In the genomic region with DNA sequence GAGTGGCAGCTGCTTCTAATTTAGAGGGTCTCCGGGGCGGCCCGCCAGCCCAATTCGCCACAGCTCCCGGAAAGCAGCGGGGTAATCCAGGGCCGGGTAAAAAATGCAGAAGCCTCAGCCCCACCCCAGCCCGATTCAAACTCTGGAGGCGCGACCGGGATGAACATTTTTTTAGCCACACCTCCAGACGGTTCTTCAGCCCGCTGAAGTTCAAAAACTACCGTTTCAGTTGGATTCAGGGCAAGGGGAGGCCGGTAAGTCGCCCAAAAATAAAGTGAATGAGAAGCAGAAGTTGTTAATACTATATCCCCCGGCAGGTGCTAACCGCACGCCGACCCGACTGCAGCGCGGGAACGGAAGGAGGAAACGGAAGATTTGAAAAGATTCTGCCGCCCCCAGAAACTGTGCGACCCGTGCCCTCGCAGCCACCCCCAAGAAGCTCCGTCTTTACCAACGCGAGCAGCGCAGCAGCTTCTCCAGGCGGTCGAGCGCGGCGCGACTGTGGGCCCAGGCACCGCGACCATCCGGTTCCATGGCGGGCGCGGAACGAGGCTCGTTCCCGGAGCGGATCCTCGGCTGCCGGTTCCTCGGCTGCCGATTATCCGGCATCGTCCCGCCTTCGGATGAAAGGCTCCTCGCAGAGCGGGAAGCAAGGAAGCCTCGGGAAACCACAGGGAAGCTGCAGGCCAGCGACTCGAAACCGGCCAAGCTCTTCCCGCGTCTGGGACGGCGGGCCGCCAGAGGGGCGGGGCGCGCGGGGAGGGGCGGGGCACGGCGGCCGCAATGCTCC, we compare ENCODE assay signal across 8 cellular contexts. TPM values are rescaled to one million over a fixed set of nuclear protein-coding genes. Genes with fewer than 3 reads are reported as not detected.
DNase-seq lines count a peak whose midpoint lies in the region; ATAC-seq, FAIRE-seq and TF ChIP-seq lines count a peak whose summit lies in the region.

TSS of gene BARD1 (minus strand) at position 723 of the 790 bp plus-strand sequence. CDS start at position 609, 114 bp downstream.

- no peak for TF ChIP-seq EP300 in K562 (IDR thresholded peaks at IDR 0.05; ENCODE audit: low read length)

- DNase-seq in GM06990 (ENCODE audit: extremely low read depth, insufficient read length) (no peak), GM23248 (peak; percentile 84), Karpas-422 (peak; percentile 82), T-helper 1 cell (peak in 4 of 5 donors; percentile 31 to 48 (median 43)), K562 (ENCODE audit: extremely low read depth in 1 of 4, low spot score in 3 of 4) (peak; percentile 17 to 52 (median 36)), pons (ENCODE audit: low spot score) (no peak)

- H3K27ac ChIP-seq in GM23248 (peak within 1 kb of the TSS; percentile 72), Karpas-422 (ENCODE audit: low read length) (peak within 1 kb of the TSS; percentile 91), K562 (ENCODE audit: extremely low read depth, low read depth, low read length) (peak within 1 kb of the TSS; percentile 93)

- no peak for TF ChIP-seq CTCF in GM06990 (IDR thresholded peaks at IDR 0.05; ENCODE audit: insufficient read depth, low read length, poor library complexity, severe bottlenecking)
- TF ChIP-seq CTCF in K562 (IDR thresholded peaks at IDR 0.05 in 2 of 3, conservative IDR thresholded peaks at IDR 0.05 in 1 of 3; ENCODE audit: insufficient read depth in 2 of 3, low read depth in 1 of 3, low read length in 3 of 3): no peak

- H3K27me3 ChIP-seq in GM06990 (replicated peaks; ENCODE audit: control insufficient read depth, insufficient read depth, low read length): no peaks in the 10 kb centered on the region
- no peaks in the 10 kb centered on the region for H3K27me3 ChIP-seq in GM23248 (replicated peaks; ENCODE audit: insufficient read depth)
- H3K27me3 ChIP-seq in Karpas-422 (ENCODE audit: low read length): no peaks in the 10 kb centered on the region
- H3K27me3 ChIP-seq in K562 (ENCODE audit: control insufficient read depth in 2 of 2, insufficient read depth in 2 of 2, low read length in 2 of 2): no peaks in the 10 kb centered on the region
- no peaks in the 10 kb centered on the region for H3K27me3 ChIP-seq in skeletal muscle satellite cell (ENCODE audit: control insufficient read depth, insufficient read depth, low read length)

- H3K9me3 ChIP-seq in GM23248 (ENCODE audit: low read depth): no peaks in the 10 kb centered on the region
- no peaks in the 10 kb centered on the region for H3K9me3 ChIP-seq in Karpas-422 (ENCODE audit: low read length)
- H3K9me3 ChIP-seq in K562 (replicated peaks; ENCODE audit: control insufficient read depth, insufficient read depth, low read depth, low read length): no peaks in the 10 kb centered on the region
- H3K9me3 ChIP-seq in skeletal muscle satellite cell (replicated peaks; ENCODE audit: low read length): no peaks in the 10 kb centered on the region

- no peaks in the 10 kb centered on the region for H4K20me1 ChIP-seq in GM23248 (ENCODE audit: insufficient read depth)
- peaks cover 2% of the 10 kb centered on the region; the same call in 1 of the 2 replicates for H4K20me1 ChIP-seq in Karpas-422 (ENCODE audit: insufficient read depth, low read depth, low read length)
- H4K20me1 ChIP-seq in K562 (replicated peaks; ENCODE audit: control insufficient read depth, insufficient read depth, low read length): no peaks in the 10 kb centered on the region

- CTCF ChIA-PET in K562 (lab: Yijun Ruan, JAX; ENCODE audit: low intra/inter-chr PET ratio): no interaction called here

- peak; percentile 63 for TF ChIP-seq POLR2A in K562 (conservative IDR thresholded peaks at IDR 0.05)

- no peaks in the 10 kb centered on the region for H3K9me2 ChIP-seq in GM23248 (ENCODE audit: insufficient read depth)
- H3K9me2 ChIP-seq in Karpas-422 (replicated peaks; ENCODE audit: insufficient read depth, low read length): no peaks in the 10 kb centered on the region

- WGBS in GM23248 (ENCODE audit: low coverage in 1 of 2, low lambda C conversion rate in 2 of 2, missing lambda C conversion rate in 2 of 2), 2 experiments: 0 to 1% methylated on average over 51 to 75 of the region's 76 CpGs
- WGBS in K562 (ENCODE audit: insufficient coverage, low coverage, missing lambda C conversion rate): under 1% methylated on average over 60 of the region's 76 CpGs

- TF ChIP-seq RAD21 in K562 (CRISPR knock-in tag; conservative IDR thresholded peaks at IDR 0.05 in 1 of 2, IDR thresholded peaks at IDR 0.05 in 1 of 2): no peak

- H3K36me3 ChIP-seq in GM06990 (ENCODE audit: control insufficient read depth, insufficient read depth, low read length) (no peaks in the 10 kb centered on the region), GM23248 (ENCODE audit: low read depth) (no peaks in the 10 kb centered on the region), Karpas-422 (ENCODE audit: insufficient read depth, low read length) (peaks cover 20% of the 10 kb centered on the region), K562 (ENCODE audit: control insufficient read depth, insufficient read depth, low read length) (peaks cover 10% of the 10 kb centered on the region; the same call in 2 of the 3 replicates), skeletal muscle satellite cell (ENCODE audit: insufficient read depth, low read length) (no peaks in the 10 kb centered on the region)

- H3K9ac ChIP-seq in GM23248 (peak within 1 kb of the TSS; percentile 84), Karpas-422 (ENCODE audit: low read length) (peak within 1 kb of the TSS; percentile 96), K562 (ENCODE audit: insufficient read depth in 1 of 2, low read depth in 2 of 2, low read length in 2 of 2) (peak within 1 kb of the TSS; percentile 89 to 98), skeletal muscle satellite cell (ENCODE audit: low read depth, low read length) (peak within 1 kb of the TSS; percentile 82)

- intact Hi-C loops in K562 (cut with micrococcal nuclease): no loop called here

- in situ Hi-C loops in GM23248 (cut with MboI): loop anchor here (25.0 kb wide), 1 partner anchor 1128 kb away; no protein-coding TSS in a partner anchor
- in situ Hi-C loops in K562 (cut with MboI): no loop called here

- no peaks in the 10 kb centered on the region for H3K9me1 ChIP-seq in K562 (ENCODE audit: control insufficient read depth, insufficient read depth, low read length)

- TSS peak; percentile 58 for BruUV-seq in K562 (replicated peaks; lab: Mats Ljungman, UMichigan)

- H3F3A ChIP-seq in GM23248 (ENCODE audit: insufficient read depth): 0 out of 2 replicates have a peak, but pooled peaks cover 7% of the 10 kb centered on the region

- ATAC-seq in K562: peak; percentile 53

- H3K4me1 ChIP-seq in GM23248 (ENCODE audit: insufficient read depth): peaks cover 12% of the 10 kb centered on the region
- peaks cover 43% of the 10 kb centered on the region for H3K4me1 ChIP-seq in Karpas-422 (ENCODE audit: low read length)
- peaks cover 0 to 7% of the 10 kb centered on the region in 2 experiments; a peak in 3 of 5 replicates for H3K4me1 ChIP-seq in K562 (replicated peaks in 1 of 2; ENCODE audit: control insufficient read depth in 2 of 2, insufficient read depth in 2 of 2, low read length in 2 of 2)
- peaks cover 25% of the 10 kb centered on the region for H3K4me1 ChIP-seq in skeletal muscle satellite cell (ENCODE audit: control insufficient read depth, insufficient read depth, low read length)

- peak within 1 kb of the TSS; percentile 96 for H2AFZ ChIP-seq in GM23248
- H2AFZ ChIP-seq in Karpas-422 (ENCODE audit: low read length): peak within 1 kb of the TSS; percentile 100
- peak within 1 kb of the TSS; percentile 92 for H2AFZ ChIP-seq in K562 (ENCODE audit: low read depth, low read length)

- H3K4me3 ChIP-seq in GM06990 (replicated peaks; ENCODE audit: low read depth, low read length) (peak within 1 kb of the TSS; percentile 82), GM23248 (peak within 1 kb of the TSS; percentile 92), Karpas-422 (ENCODE audit: low read length) (peak within 1 kb of the TSS; percentile 91), K562 (peak within 1 kb of the TSS; percentile 89), iPS-11a (ENCODE audit: low read depth, low read length) (peak within 1 kb of the TSS; percentile 92), skeletal muscle satellite cell (ENCODE audit: low read length) (peak within 1 kb of the TSS; percentile 98)

- no peak for FAIRE-seq in K562 (lab: Jason Lieb, UNC)

- peaks cover 46% of the 10 kb centered on the region for H3K79me2 ChIP-seq in GM23248 (ENCODE audit: insufficient read depth)
- peaks cover 53% of the 10 kb centered on the region for H3K79me2 ChIP-seq in Karpas-422 (ENCODE audit: low read length)
- peaks cover 49% of the 10 kb centered on the region for H3K79me2 ChIP-seq in K562 (ENCODE audit: control insufficient read depth, insufficient read depth, low read length)

- POLR2A ChIA-PET in K562 (lab: Yijun Ruan, JAX): interaction anchor here (0.6 to 1.2 kb wide), 4 partner anchors 10 to 16 kb away, joined by 3 read pairs; no protein-coding TSS in a partner anchor

- H3K4me2 ChIP-seq in GM23248 (ENCODE audit: unreplicated experiment) (peak within 1 kb of the TSS; percentile 98), Karpas-422 (ENCODE audit: low read depth, low read length, poor library complexity, severe bottlenecking) (peak within 1 kb of the TSS; percentile 97), K562 (ENCODE audit: insufficient read depth, low read length) (peak within 1 kb of the TSS; percentile 85), skeletal muscle satellite cell (ENCODE audit: low read length) (peak within 1 kb of the TSS; percentile 94)

RNA-seq across cellular contexts. Expression of gene BARD1, which starts in this region (rescaled TPM):
- total RNA-seq in GM23248 (2014; rRNA removed; shearing (Covaris generic)): 11.8 and 24.8 TPM in 2 replicates
- polyA plus RNA-seq in GM23248 (2016; fragmentation: Nextera tagmentation; extraction: Ambion mirVana) (7.7 and 8.1 TPM in 2 replicates), K562 (2011; rRNA removed) (10.9 and 11.3 TPM in 2 replicates), K562 (2014; fragmentation: Illumina TruSeq; extraction: Trizol) (6.3 and 6.4 TPM in 2 replicates), K562 (2014; fragmentation: Nextera tagmentation; extraction: Ambion mirVana) (10 to 100 TPM in 1 of 2 experiments, 1 to 10 TPM in 1; 7.1 to 18.9 TPM), K562 (2014; rRNA removed) (6.9 and 7.5 TPM in 2 replicates)
- 29.3 and 78.0 TPM in 2 replicates for total RNA-seq in Karpas-422 (2014; rRNA removed; shearing (Covaris generic); ENCODE audit: low replicate concordance)
- total RNA-seq in K562 (2011; cell fraction: chromatin; rRNA removed; ENCODE audit: low replicate concordance): 14.4 and 37.6 TPM in 2 replicates
- total RNA-seq in K562 (2011; cell fraction: nucleolus; rRNA removed): 16.8 and 23.4 TPM in 2 replicates
- 12.8 and 18.0 TPM in 2 replicates for total RNA-seq in K562 (2011; cell fraction: nucleoplasm; rRNA removed)
- total RNA-seq in K562 (2014; rRNA removed) (10.4 and 10.6 TPM in 2 replicates), K562 (2014; rRNA removed; fragmentation: Illumina TruSeq; extraction: Trizol) (13.2 and 19.4 TPM in 2 replicates), K562 (2015; rRNA removed; fragmentation: Illumina TruSeq; extraction: Trizol) (11.5 and 13.7 TPM in 2 replicates), K562 (2021) (15.1 and 15.6 TPM in 2 replicates)
- 4.3 and 4.9 TPM in 2 replicates for polyA plus RNA-seq in K562 (2011; cell fraction: cytosol; rRNA removed)
- polyA plus RNA-seq in K562 (2011; cell fraction: nucleus; rRNA removed): 17.0 and 18.5 TPM in 2 replicates
- polyA plus RNA-seq in K562 (2012): 4.5 and 6.6 TPM in 2 replicates
- polyA minus RNA-seq in K562 (2011; rRNA and poly(A)+ RNA removed): 46.0 and 46.4 TPM in 2 replicates
- polyA minus RNA-seq in K562 (2011; cell fraction: cytosol; rRNA and poly(A)+ RNA removed): 18.5 and 18.8 TPM in 2 replicates
- 22.6 and 34.9 TPM in 2 replicates for polyA minus RNA-seq in K562 (2011; cell fraction: nucleus; rRNA and poly(A)+ RNA removed)
- 10.9 and 13.8 TPM in 2 replicates for total RNA-seq in skeletal muscle satellite cell (2012; rRNA removed)

Comparison
In these comparisons a context has a peak if more than half of its experiments do, and no peak if none do; other contexts are left out.
1. DNase-seq: peak in GM23248 (single experiment), Karpas-422 (single experiment), T-helper 1 cell (4 of 5) and K562 (4 of 4); none in GM06990 (single experiment) and pons (single experiment).
2. Peak in every context shown above with its lines, with median percentiles within 50 percentile points of each other: H3K4me3 ChIP-seq, H2AFZ ChIP-seq, H3K27ac ChIP-seq, H3K4me2 ChIP-seq and H3K9ac ChIP-seq.